8 cellular contexts compared by ENCODE assay signal in genomic region chr11:83157755-83158473, GRCh38. TPM values are rescaled to one million over a fixed set of nuclear protein-coding genes. Genes with fewer than 3 reads are reported as not detected.
A peak's percentile ranks its signal among the peaks of the same experiment; 100 is the strongest.
DNase-seq lines count a peak whose midpoint lies in the region; ATAC-seq and TF ChIP-seq lines count a peak whose summit lies in the region.

No MANE protein-coding gene starts in this region.

- peaks cover 53 to 58% of the 10 kb centered on the region in 2 donors for H3K4me1 Mint-ChIP-seq in immature natural killer cell

- TF ChIP-seq POLR2A in NB4 (IDR thresholded peaks at IDR 0.05; ENCODE audit: extremely low read depth, insufficient read length) (peak; percentile 5), breast epithelium (IDR thresholded peaks at IDR 0.05) (no peak)

- H3K4me3 ChIP-seq in NB4 (ENCODE audit: low read depth, low read length) (peak overlapping the region; percentile 95), breast epithelium (peak overlapping the region; percentile 69 to 99 (median 98)), smooth muscle cell (peak overlapping the region; percentile 98)

- no peaks in the 10 kb centered on the region for H3K27me3 ChIP-seq in breast epithelium
- no peaks in the 10 kb centered on the region for H3K27me3 ChIP-seq in smooth muscle cell (ENCODE audit: low read depth)

- POLR2A ChIA-PET in GM10248 (lab: Yijun Ruan, JAX), result interaction anchor here (0.7 to 1.5 kb wide), 3 partner anchors 17 to 87 kb away, joined by 3 to 4 read pairs (median 4); no protein-coding TSS in a partner anchor

- CTCF ChIA-PET in GM10248 (lab: Yijun Ruan, JAX), result interaction anchor here (1.6 kb wide), 1 partner anchor 231 kb away, joined by 3 read pairs; no protein-coding TSS in a partner anchor

- H2AFZ ChIP-seq in smooth muscle cell (ENCODE audit: low read depth), result no peak overlapping the region

- H3K36me3 Mint-ChIP-seq in immature natural killer cell, result peaks cover 0 to 8% (median 5%) of the 10 kb centered on the region in 3 donors

- under 1% methylated on average over 14 of the region's 14 CpGs for WGBS in smooth muscle cell (ENCODE audit: low lambda C conversion rate)

- H4K20me1 ChIP-seq in smooth muscle cell (ENCODE audit: low read depth), result peaks cover 59% of the 10 kb centered on the region

- H3K27me3 Mint-ChIP-seq in immature natural killer cell (ENCODE audit: low read depth in 3 of 3), result peaks cover 23 to 31% (median 25%) of the 10 kb centered on the region in 3 donors

- peak overlapping the region; percentile 93 to 100 for H3K27ac ChIP-seq in breast epithelium
- peak overlapping the region; percentile 98 for H3K27ac ChIP-seq in smooth muscle cell (ENCODE audit: low read depth)

- peaks cover 3% of the 10 kb centered on the region for H3F3A ChIP-seq in smooth muscle cell (ENCODE audit: low read depth)

- H3K27ac Mint-ChIP-seq in immature natural killer cell, result peak overlapping the region; percentile 97 to 100 (median 100)

- peak; percentile 26 for DNase-seq in GM10248 (ENCODE audit: extremely low spot score)
- DNase-seq in NB4 (ENCODE audit: low read depth), result peak; percentile 97
- DNase-seq in UCSD-AML1 (lab: John Stamatoyannopoulos, UW; ENCODE audit: unreplicated experiment), result peak; percentile 66
- DNase-seq in breast epithelium (ENCODE audit: low spot score in 2 of 2), result peak; percentile 56 to 60
- DNase-seq in immature natural killer cell, result peak; percentile 53 to 55 (median 54)
- DNase-seq in smooth muscle cell (lab: John Stamatoyannopoulos, UW; ENCODE audit: unreplicated experiment), result no peak

- H3K36me3 ChIP-seq in breast epithelium, result no peaks in the 10 kb centered on the region
- no peaks in the 10 kb centered on the region for H3K36me3 ChIP-seq in smooth muscle cell (ENCODE audit: low read depth)

- H3K9me3 ChIP-seq in breast epithelium (no peaks in the 10 kb centered on the region), smooth muscle cell (replicated peaks; ENCODE audit: low read depth) (no peaks in the 10 kb centered on the region)

- peaks cover 59% of the 10 kb centered on the region for H3K79me2 ChIP-seq in smooth muscle cell (ENCODE audit: low read depth)

- H3K4me3 Mint-ChIP-seq in immature natural killer cell, result peak overlapping the region; percentile 99 to 100 (median 100)

- TF ChIP-seq CTCF in GM10248 (IDR thresholded peaks at IDR 0.05; ENCODE audit: control extremely low read depth, extremely low read depth, low read depth, missing control alignments), result no peak
- TF ChIP-seq CTCF in NB4 (IDR thresholded peaks at IDR 0.05; ENCODE audit: low read depth, low read length), result no peak
- TF ChIP-seq CTCF in breast epithelium (IDR thresholded peaks at IDR 0.05), result no peak
- TF ChIP-seq CTCF in smooth muscle cell (IDR thresholded peaks at IDR 0.05; ENCODE audit: borderline replicate concordance, insufficient read depth, poor library complexity, severe bottlenecking), result no peak

- peak overlapping the region; percentile 97 for H3K9ac ChIP-seq in smooth muscle cell (ENCODE audit: low read depth)

- ATAC-seq in HG02642 (IDR thresholded peaks at IDR 0.05; ENCODE audit: poor library complexity, unreplicated experiment) (no peak), HG02870 (IDR thresholded peaks at IDR 0.05; ENCODE audit: unreplicated experiment) (no peak)

- no peaks in the 10 kb centered on the region for H3K9me3 Mint-ChIP-seq in immature natural killer cell

- H3K4me2 ChIP-seq in smooth muscle cell, result peak overlapping the region; percentile 100

- peaks cover 4 to 13% of the 10 kb centered on the region in 2 donors for H3K4me1 ChIP-seq in breast epithelium
- peaks cover 25% of the 10 kb centered on the region for H3K4me1 ChIP-seq in smooth muscle cell (ENCODE audit: low read depth)

- intact Hi-C loops in breast epithelium (cut with DNase I; ENCODE audit: low total_unique reads), result no loop called here

RNA-seq across cellular contexts. Expression of gene PCF11, which starts 1.0 kb away (rescaled TPM):
- 100 to 1,000 TPM in 2 of 3 donors, 10 to 100 TPM in 1; 78.7 to 133 (median 130) TPM for total RNA-seq in breast epithelium
- polyA plus RNA-seq in immature natural killer cell, result 10 to 100 TPM; 10.2 to 36.5 (median 11.4) TPM
- total RNA-seq in smooth muscle cell, result 56.7 and 92.6 TPM in 2 replicates
- polyA plus RNA-seq in smooth muscle cell, result 15.9 and 17.5 TPM in 2 replicates

RNA-seq across cellular contexts. Expression of gene ANKRD42, which starts 35.6 kb away (rescaled TPM):
- total RNA-seq in breast epithelium, result 10 to 100 TPM; 17.0 to 22.7 (median 17.4) TPM
- polyA plus RNA-seq in immature natural killer cell, result 1 to 10 TPM; 3.1 to 5.0 (median 4.2) TPM
- total RNA-seq in smooth muscle cell, result 16.4 and 17.8 TPM in 2 replicates
- 10.6 and 16.2 TPM in 2 replicates for polyA plus RNA-seq in smooth muscle cell
